Comparison of ENCODE assay signal across 1 cellular context in genomic region chr15:25691544-25692430, GRCh38.
TF ChIP-seq lines count a peak whose summit lies in the region.

No MANE protein-coding gene starts in this region.

TF ChIP-seq in WTC11, 78 proteins besides CTCF, POLR2A, EP300 and RAD21 (continued from another document):
- TF ChIP-seq ARID4B (CRISPR knock-in tag; IDR thresholded peaks at IDR 0.05; ENCODE audit: borderline replicate concordance) (no peak), FOXJ3 (CRISPR knock-in tag; IDR thresholded peaks at IDR 0.05; ENCODE audit: borderline replicate concordance) (no peak), MXD4 (CRISPR knock-in tag; IDR thresholded peaks at IDR 0.05; ENCODE audit: borderline replicate concordance) (no peak), TEAD4 (CRISPR knock-in tag; IDR thresholded peaks at IDR 0.05) (no peak), USF1 (CRISPR knock-in tag; IDR thresholded peaks at IDR 0.05) (no peak), TP53 (CRISPR knock-in tag; IDR thresholded peaks at IDR 0.05) (no peak)
